In the genomic region with DNA sequence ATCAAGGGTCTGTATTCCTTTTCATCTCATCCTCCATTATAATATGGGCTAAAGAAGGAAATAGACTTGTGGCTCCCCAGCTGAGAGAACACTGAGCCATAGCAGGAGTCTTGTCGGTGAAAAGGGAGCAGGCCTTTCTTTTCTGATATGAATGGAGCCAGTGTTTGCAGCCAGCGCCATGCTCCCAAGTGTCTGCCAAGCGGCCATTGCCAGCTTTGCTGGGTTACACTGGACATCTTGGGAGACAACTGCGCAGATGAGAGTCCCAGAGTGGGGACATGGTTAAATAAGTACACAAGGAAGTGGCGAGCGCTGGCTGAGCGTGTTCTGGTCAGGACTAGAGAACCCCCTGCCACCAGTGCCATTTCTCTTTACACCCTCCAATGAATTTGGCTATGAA, we compare ENCODE assay signal across 18 cellular contexts.
"Had no signal": no experiment of that assay in that cellular context is flagged by ENCODE, and none has a peak within 500 bp of the region (broad histone marks: within the 10 kb centered on the region; RNA-seq: fewer than 3 reads in every experiment).

No MANE protein-coding gene starts in this region.

- FAIRE-seq: colon, urothelium cell line had no signal

- ATAC-seq: activated CD4-positive, CD25-positive, alpha-beta regulatory T cell treated with anti-CD3 and anti-CD28 coated beads, Interleukin-2, amount 50 U/mL, for 24 hours; left colon; mucosa of descending colon; naive thymus-derived CD4-positive, alpha-beta T cell; T-cell had no signal

- H3K27ac Mint-ChIP-seq: T-cell had no signal

- DNase-seq: activated CD4-positive, alpha-beta T cell treated with anti-CD3 and anti-CD28 coated beads, Interleukin-2, amount 50 U/mL, for 1 hour; activated CD8-positive, alpha-beta memory T cell treated with anti-CD3 and anti-CD28 coated beads for 24 hours; activated naive CD4-positive, alpha-beta T cell; left colon; mucosa of descending colon; naive thymus-derived CD4-positive, alpha-beta T cell; stimulated activated CD4-positive, alpha-beta T cell treated with anti-CD3 and anti-CD28 coated beads, Interleukin-2, amount 100 ng/mL, for 24 hours; stomach; T-cell; T-helper 9 cell; thyroid gland had no signal

- H3K27ac ChIP-seq: cardiac muscle cell, esophagus muscularis mucosa, SK-N-MC, stomach, thyroid gland had no signal

- H3K4me3 ChIP-seq: cardiac muscle cell, esophagus muscularis mucosa, lung, mucosa of descending colon, SK-N-MC, stomach, thyroid gland had no signal

- H3K9me3 ChIP-seq: esophagus muscularis mucosa, mucosa of descending colon, stomach, thyroid gland had no signal

- H3K36me3 ChIP-seq: cardiac muscle cell, esophagus muscularis mucosa, stomach, thyroid gland had no signal

- H3K9me3 Mint-ChIP-seq: naive thymus-derived CD4-positive, alpha-beta T cell; T-cell had no signal

- H3K36me3 Mint-ChIP-seq: T-cell had no signal

- H3K27me3 ChIP-seq: cardiac muscle cell, esophagus muscularis mucosa, stomach, thyroid gland had no signal

- H3K4me3 Mint-ChIP-seq: T-cell had no signal

- H3K4me1 ChIP-seq: esophagus muscularis mucosa, thyroid gland had no signal
